ENCODE assay signal across 8 cellular contexts in the genomic region with DNA sequence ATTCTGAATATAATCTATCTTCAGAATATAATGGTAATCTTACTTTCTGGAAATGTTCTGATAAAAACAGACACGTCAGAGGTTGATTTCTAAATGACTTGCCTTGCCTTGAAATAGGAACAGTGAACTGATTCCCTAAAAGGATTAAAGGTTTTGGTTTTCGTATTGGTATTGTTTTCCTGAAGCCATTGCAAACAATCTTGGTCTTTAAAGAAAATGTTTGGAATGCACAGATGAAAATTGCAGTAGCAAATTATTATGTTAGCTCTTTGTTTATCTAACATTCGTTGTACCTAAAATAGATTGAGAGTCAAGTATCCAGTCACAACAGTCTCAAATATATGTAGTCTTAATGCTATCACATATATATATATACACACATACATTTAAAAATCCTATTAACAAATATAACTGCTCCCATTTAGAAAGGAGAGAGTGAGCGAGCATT. TPM values are rescaled to one million over a fixed set of nuclear protein-coding genes. Genes with fewer than 3 reads are reported as not detected.
A peak's percentile ranks its signal among the peaks of the same experiment; 100 is the strongest.
DNase-seq lines count a peak whose midpoint lies in the region; ATAC-seq and TF ChIP-seq lines count a peak whose summit lies in the region.

No MANE protein-coding gene starts in this region.

- ATAC-seq in GM23338 (no peak), T-helper 17 cell (no peak)

- H3K4me3 Mint-ChIP-seq in GM23338 (peak overlapping the region; percentile 96), T-helper 17 cell (peak overlapping the region; percentile 92)

- H3K36me3 Mint-ChIP-seq in GM23338 (ENCODE audit: low read depth) (peaks cover 3% of the 10 kb centered on the region; the same call in 1 of the 3 replicates), T-helper 17 cell (ENCODE audit: low read depth) (peaks cover 8% of the 10 kb centered on the region)

- no peaks in the 10 kb centered on the region for H3K9me3 Mint-ChIP-seq in GM23338

- H3K4me3 ChIP-seq in GM23338 (peak overlapping the region; percentile 85), retinal pigment epithelial cell (ENCODE audit: low read length) (peak overlapping the region; percentile 97)

- no peaks in the 10 kb centered on the region; the same call in 1 of the 2 replicates for H4K20me1 ChIP-seq in GM23338 (replicated peaks; ENCODE audit: insufficient read depth)

- H3K4me2 ChIP-seq in GM23338: peak overlapping the region; percentile 84

- DNase-seq in GM23338 (ENCODE audit: low spot score) (no peak), T-helper 17 cell (no peak), fibroblast of peridontal ligament (ENCODE audit: extremely low read depth) (peak; percentile 51), retinal pigment epithelial cell (ENCODE audit: low read depth) (no peak), NCI-H748 (lab: John Stamatoyannopoulos, UW; ENCODE audit: unreplicated experiment) (no peak), NCI-H1436 treated with DMSO at 0.1 percent for 48 hours (lab: John Stamatoyannopoulos, UW) (no peak), H4 (ENCODE audit: low spot score) (no peak), DMS153 (lab: John Stamatoyannopoulos, UW) (no peak)

- H3K27ac Mint-ChIP-seq in GM23338 (no peak overlapping the region), T-helper 17 cell (peak overlapping the region; percentile 96)

- no peak for TF ChIP-seq CTCF in GM23338 (conservative IDR thresholded peaks at IDR 0.05; ENCODE audit: low read depth in 2 of 2)
- TF ChIP-seq CTCF in retinal pigment epithelial cell (conservative IDR thresholded peaks at IDR 0.05; ENCODE audit: low read depth, low read length): no peak

- H3K9me3 ChIP-seq in T-helper 17 cell (ENCODE audit: control insufficient read depth, low read length, poor library complexity, severe bottlenecking): no peaks in the 10 kb centered on the region

- peaks cover 49% of the 10 kb centered on the region for H3K4me1 Mint-ChIP-seq in GM23338
- H3K4me1 Mint-ChIP-seq in T-helper 17 cell: peaks cover 40% of the 10 kb centered on the region

- H3K27me3 ChIP-seq in GM23338 (ENCODE audit: insufficient read depth): peaks cover 4% of the 10 kb centered on the region; the same call in 1 of the 2 replicates

- H2AFZ ChIP-seq in GM23338: no peak overlapping the region

- H3F3A ChIP-seq in GM23338 (replicated peaks; ENCODE audit: low read depth): no peaks in the 10 kb centered on the region

- no peaks in the 10 kb centered on the region for H3K36me3 ChIP-seq in GM23338 (ENCODE audit: insufficient read depth)

- H3K9me2 ChIP-seq in GM23338 (ENCODE audit: insufficient read depth): no peaks in the 10 kb centered on the region

- H3K79me2 ChIP-seq in GM23338 (replicated peaks; ENCODE audit: insufficient read depth): peaks cover 53% of the 10 kb centered on the region

- H3K27ac ChIP-seq in GM23338 (ENCODE audit: low read depth): no peak overlapping the region; the same call in 1 of the 2 replicates

- H3K4me1 ChIP-seq in GM23338 (ENCODE audit: insufficient read depth): peaks cover 54% of the 10 kb centered on the region

- H3K27me3 Mint-ChIP-seq in GM23338 (ENCODE audit: insufficient read depth, low read depth, poor library complexity) (peaks cover 6% of the 10 kb centered on the region), T-helper 17 cell (no peaks in the 10 kb centered on the region)

TF ChIP-seq in GM23338, 12 proteins besides CTCF, POLR2A, EP300 and RAD21 (continues in another document):
- TF ChIP-seq, protein P1, sequence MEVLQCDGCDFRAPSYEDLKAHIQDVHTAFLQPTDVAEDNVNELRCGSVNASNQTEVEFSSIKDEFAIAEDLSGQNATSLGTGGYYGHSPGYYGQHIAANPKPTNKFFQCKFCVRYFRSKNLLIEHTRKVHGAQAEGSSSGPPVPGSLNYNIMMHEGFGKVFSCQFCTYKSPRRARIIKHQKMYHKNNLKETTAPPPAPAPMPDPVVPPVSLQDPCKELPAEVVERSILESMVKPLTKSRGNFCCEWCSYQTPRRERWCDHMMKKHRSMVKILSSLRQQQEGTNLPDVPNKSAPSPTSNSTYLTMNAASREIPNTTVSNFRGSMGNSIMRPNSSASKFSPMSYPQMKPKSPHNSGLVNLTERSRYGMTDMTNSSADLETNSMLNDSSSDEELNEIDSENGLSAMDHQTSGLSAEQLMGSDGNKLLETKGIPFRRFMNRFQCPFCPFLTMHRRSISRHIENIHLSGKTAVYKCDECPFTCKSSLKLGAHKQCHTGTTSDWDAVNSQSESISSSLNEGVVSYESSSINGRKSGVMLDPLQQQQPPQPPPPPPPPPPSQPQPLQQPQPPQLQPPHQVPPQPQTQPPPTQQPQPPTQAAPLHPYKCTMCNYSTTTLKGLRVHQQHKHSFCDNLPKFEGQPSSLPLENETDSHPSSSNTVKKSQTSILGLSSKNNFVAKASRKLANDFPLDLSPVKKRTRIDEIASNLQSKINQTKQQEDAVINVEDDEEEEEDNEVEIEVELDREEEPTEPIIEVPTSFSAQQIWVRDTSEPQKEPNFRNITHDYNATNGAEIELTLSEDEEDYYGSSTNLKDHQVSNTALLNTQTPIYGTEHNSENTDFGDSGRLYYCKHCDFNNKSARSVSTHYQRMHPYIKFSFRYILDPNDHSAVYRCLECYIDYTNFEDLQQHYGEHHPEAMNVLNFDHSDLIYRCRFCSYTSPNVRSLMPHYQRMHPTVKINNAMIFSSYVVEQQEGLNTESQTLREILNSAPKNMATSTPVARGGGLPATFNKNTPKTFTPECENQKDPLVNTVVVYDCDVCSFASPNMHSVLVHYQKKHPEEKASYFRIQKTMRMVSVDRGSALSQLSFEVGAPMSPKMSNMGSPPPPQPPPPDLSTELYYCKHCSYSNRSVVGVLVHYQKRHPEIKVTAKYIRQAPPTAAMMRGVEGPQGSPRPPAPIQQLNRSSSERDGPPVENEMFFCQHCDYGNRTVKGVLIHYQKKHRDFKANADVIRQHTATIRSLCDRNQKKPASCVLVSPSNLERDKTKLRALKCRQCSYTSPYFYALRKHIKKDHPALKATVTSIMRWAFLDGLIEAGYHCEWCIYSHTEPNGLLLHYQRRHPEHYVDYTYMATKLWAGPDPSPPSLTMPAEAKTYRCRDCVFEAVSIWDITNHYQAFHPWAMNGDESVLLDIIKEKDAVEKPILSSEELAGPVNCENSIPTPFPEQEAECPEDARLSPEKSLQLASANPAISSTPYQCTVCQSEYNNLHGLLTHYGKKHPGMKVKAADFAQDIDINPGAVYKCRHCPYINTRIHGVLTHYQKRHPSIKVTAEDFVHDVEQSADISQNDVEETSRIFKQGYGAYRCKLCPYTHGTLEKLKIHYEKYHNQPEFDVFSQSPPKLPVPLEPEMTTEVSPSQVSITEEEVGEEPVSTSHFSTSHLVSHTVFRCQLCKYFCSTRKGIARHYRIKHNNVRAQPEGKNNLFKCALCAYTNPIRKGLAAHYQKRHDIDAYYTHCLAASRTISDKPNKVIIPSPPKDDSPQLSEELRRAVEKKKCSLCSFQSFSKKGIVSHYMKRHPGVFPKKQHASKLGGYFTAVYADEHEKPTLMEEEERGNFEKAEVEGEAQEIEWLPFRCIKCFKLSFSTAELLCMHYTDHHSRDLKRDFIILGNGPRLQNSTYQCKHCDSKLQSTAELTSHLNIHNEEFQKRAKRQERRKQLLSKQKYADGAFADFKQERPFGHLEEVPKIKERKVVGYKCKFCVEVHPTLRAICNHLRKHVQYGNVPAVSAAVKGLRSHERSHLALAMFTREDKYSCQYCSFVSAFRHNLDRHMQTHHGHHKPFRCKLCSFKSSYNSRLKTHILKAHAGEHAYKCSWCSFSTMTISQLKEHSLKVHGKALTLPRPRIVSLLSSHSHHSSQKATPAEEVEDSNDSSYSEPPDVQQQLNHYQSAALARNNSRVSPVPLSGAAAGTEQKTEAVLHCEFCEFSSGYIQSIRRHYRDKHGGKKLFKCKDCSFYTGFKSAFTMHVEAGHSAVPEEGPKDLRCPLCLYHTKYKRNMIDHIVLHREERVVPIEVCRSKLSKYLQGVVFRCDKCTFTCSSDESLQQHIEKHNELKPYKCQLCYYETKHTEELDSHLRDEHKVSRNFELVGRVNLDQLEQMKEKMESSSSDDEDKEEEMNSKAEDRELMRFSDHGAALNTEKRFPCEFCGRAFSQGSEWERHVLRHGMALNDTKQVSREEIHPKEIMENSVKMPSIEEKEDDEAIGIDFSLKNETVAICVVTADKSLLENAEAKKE (CRISPR knock-in tag; IDR thresholded peaks at IDR 0.05): no peak
- TF ChIP-seq EZH2phosphoT487 (IDR thresholded peaks at IDR 0.05; ENCODE audit: unreplicated experiment) (no peak), CREB1 (CRISPR knock-in tag; IDR thresholded peaks at IDR 0.05; ENCODE audit: low read depth) (no peak), JUNB (IDR thresholded peaks at IDR 0.05; ENCODE audit: unreplicated experiment) (no peak), STAT1 (IDR thresholded peaks at IDR 0.05; ENCODE audit: unreplicated experiment) (no peak), NANOG (IDR thresholded peaks at IDR 0.05; ENCODE audit: borderline replicate concordance) (no peak)
- TF ChIP-seq, protein P2, sequence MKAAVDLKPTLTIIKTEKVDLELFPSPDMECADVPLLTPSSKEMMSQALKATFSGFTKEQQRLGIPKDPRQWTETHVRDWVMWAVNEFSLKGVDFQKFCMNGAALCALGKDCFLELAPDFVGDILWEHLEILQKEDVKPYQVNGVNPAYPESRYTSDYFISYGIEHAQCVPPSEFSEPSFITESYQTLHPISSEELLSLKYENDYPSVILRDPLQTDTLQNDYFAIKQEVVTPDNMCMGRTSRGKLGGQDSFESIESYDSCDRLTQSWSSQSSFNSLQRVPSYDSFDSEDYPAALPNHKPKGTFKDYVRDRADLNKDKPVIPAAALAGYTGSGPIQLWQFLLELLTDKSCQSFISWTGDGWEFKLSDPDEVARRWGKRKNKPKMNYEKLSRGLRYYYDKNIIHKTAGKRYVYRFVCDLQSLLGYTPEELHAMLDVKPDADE (IDR thresholded peaks at IDR 0.05): no peak

RNA-seq across cellular contexts. Expression of a gene that starts 1.7 kb away (rescaled TPM):
- total RNA-seq in GM23338 (2014; rRNA removed; shearing (Covaris generic)): 139 and 167 TPM in 2 replicates
- 307 and 318 TPM in 2 replicates for polyA plus RNA-seq in GM23338 (2016; fragmentation: Nextera tagmentation; extraction: Ambion mirVana)
- total RNA-seq in T-helper 17 cell: 100 to 1,000 TPM; 396 to 450 TPM
- 141 and 211 TPM in 2 replicates for total RNA-seq in H4 (2014; rRNA removed; shearing (Covaris generic))
